10 cellular contexts compared by ENCODE assay signal in the genomic region with DNA sequence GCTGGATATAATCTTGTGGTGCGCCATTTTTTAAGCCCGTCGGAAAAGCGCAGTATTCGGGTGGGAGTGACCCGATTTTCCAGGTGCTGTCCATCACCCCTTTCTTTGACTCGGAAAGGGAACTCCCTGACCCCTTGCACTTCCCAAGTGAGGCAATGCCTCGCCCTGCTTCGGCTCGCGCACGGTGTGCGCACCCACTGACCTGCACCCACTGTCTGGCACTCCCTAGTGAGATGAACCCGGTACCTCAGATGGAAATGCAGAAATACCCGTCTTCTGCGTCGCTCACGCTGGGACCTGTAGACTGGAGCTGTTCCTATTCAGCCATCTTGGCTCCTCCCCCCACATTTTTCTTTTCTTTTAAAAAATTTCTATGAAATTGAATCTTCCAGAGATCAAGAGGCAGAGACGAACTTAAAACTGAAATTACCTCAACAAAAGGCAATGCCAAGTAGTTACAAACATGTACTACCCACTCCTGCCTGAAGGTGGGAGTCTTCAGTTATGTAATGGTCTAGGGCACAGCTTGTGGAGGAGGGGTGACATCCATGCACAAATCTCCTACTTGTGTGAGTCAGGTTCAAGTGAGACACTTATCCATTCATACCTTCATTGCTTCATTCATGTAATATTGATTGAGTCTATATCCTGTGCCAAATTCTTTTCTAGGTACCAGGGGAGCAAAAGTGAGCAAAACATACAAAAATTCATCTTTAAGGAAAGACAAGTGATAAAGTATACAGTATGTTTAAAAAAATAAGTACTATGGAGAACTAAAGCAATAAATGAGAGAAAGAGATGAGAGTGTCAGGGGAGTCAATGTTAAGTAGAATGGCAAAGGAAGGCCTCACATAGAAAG. TPM values are rescaled to one million over a fixed set of nuclear protein-coding genes. Genes with fewer than 3 reads are reported as not detected.
DNase-seq lines count a peak whose midpoint lies in the region; FAIRE-seq and TF ChIP-seq lines count a peak whose summit lies in the region.
"Not testable (repeated sequence)": the region's sequence is repeated elsewhere in the genome, so short reads cannot be mapped to it uniquely, and the experiment has no call there.
"Had no signal": no experiment of that assay in that cellular context is flagged by ENCODE, and none has a peak within 500 bp of the region (broad histone marks: within the 10 kb centered on the region; RNA-seq: fewer than 3 reads in every experiment).

No MANE protein-coding gene starts in this region.

- TF ChIP-seq CTCF in kidney (IDR thresholded peaks at IDR 0.05; ENCODE audit: borderline replicate concordance, extremely low read depth, insufficient read depth): peak; percentile 27

- H3K4me3 ChIP-seq in kidney (ENCODE audit: low read length in 2 of 2): not testable (repeated sequence)

- DNase-seq in COLO829 (ENCODE audit: low spot score) (peak; percentile 39), GM19239 (ENCODE audit: insufficient read length, low spot score) (peak; percentile 9), M059J (ENCODE audit: low read depth) (peak; percentile 61), epithelial cell of prostate (ENCODE audit: low read depth, low spot score) (peak; percentile 31)
- DNase-seq in NK-92 treated with Interleukin-12 subunit alpha and Interleukin-12 subunit beta, amount 100 ng/mL, for 24 hours (lab: John Stamatoyannopoulos, UW): peak; percentile 8
- DNase-seq in activated CD4-positive, alpha-beta T cell treated with anti-CD3 and anti-CD28 coated beads for 48 hours: peak; percentile 34
- not testable (repeated sequence) for DNase-seq in kidney
- peak in 2 of 3 donors; percentile 3 to 7 for DNase-seq in stimulated activated CD4-positive, alpha-beta T cell treated with anti-CD3 and anti-CD28 coated beads, Interleukin-12 subunit alpha, Interleukin-12 subunit beta, amount 100 ng/mL, for 48 hours (ENCODE audit: low read depth in 2 of 3, low spot score in 1 of 3)

- FAIRE-seq in GM19239 (lab: Jason Lieb, UNC): peak; percentile 91
- not testable (repeated sequence) for FAIRE-seq in kidney (lab: Jason Lieb, UNC)

- not testable (repeated sequence) for H3K36me3 ChIP-seq in kidney (ENCODE audit: control insufficient read depth in 1 of 2, insufficient read depth in 2 of 2, low read length in 2 of 2)

- intact Hi-C loops in kidney (cut with DNase I): not testable (repeated sequence)

- not testable (repeated sequence) for H3K9me3 ChIP-seq in kidney (ENCODE audit: control insufficient read depth in 1 of 2, low read length in 2 of 2)

- not testable (repeated sequence) for H3K27ac ChIP-seq in epithelial cell of prostate; kidney (ENCODE audit: low read depth in 2 of 2, low read length in 2 of 2)

- H3K4me1 ChIP-seq in kidney (ENCODE audit: control insufficient read depth in 1 of 2, insufficient read depth in 1 of 2, low read depth in 1 of 2, low read length in 2 of 2): not testable (repeated sequence)

- not testable (repeated sequence) for H3K9ac ChIP-seq in kidney (ENCODE audit: low read length in 2 of 2)

RNA-seq across cellular contexts. Expression of a gene that starts 25.2 kb away (rescaled TPM):
- total RNA-seq in M059J (2014; rRNA removed; shearing (Covaris generic)): not detected in 2 replicates
- not detected for total RNA-seq in kidney
- polyA plus RNA-seq in kidney (ENCODE audit: insufficient read depth, low read depth, low replicate concordance): 0.41 TPM
- total RNA-seq: activated CD8-positive, alpha-beta memory T cell treated with anti-CD3 and anti-CD28 coated beads, Interleukin-2, amount 10 ng/mL, durations not matched to agents 7 days and 5 days had no signal

RNA-seq across cellular contexts. Expression of a gene that starts 31.3 kb away (rescaled TPM):
- not detected in 2 replicates for total RNA-seq in M059J (2014; rRNA removed; shearing (Covaris generic))
- not detected for total RNA-seq in kidney
- polyA plus RNA-seq in kidney (ENCODE audit: insufficient read depth, low read depth, low replicate concordance): not detected
- total RNA-seq: mucosa of gallbladder had no signal
